1 cellular context compared by ENCODE assay signal in the genomic region with DNA sequence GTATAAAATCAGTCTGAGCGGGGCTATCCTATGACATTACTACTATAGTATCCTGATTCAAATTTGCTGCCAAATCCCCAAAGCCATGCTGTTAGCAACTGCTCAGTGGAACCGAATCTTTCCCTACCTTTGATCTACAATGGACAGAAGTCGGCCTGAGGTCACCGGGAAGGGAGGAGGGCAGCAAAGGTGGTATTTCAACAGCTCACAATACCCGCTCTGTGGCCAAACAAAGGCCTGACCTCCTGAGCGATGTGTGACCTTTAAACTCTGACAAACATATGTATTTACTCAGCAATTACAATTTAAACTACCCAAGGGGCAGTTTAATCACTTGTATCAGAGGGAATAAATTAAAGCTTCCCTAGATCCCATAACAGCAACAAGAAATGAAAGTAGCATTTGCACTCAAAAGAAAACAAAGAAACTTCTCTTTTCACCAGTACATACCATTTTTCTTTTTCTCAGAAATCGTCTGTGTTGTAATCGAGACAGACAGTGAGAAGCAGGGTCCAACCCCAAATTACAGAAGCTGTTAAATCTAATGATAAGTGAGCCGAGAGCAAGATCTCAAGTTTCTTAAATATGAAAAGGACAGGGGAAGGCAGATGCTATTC.
A peak's percentile ranks its signal among the peaks of the same experiment; 100 is the strongest.
TF ChIP-seq lines count a peak whose summit lies in the region.

No MANE protein-coding gene starts in this region.

TF ChIP-seq in HepG2, 621 proteins besides CTCF, POLR2A, EP300 and RAD21 (continued from another document and continues in another):
- peak; percentile 91 for TF ChIP-seq KDM6A (CRISPR knock-in tag; IDR thresholded peaks at IDR 0.05; ENCODE audit: low read depth)
- TF ChIP-seq, protein P1, sequence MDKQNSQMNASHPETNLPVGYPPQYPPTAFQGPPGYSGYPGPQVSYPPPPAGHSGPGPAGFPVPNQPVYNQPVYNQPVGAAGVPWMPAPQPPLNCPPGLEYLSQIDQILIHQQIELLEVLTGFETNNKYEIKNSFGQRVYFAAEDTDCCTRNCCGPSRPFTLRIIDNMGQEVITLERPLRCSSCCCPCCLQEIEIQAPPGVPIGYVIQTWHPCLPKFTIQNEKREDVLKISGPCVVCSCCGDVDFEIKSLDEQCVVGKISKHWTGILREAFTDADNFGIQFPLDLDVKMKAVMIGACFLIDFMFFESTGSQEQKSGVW (CRISPR knock-in tag; IDR thresholded peaks at IDR 0.05; ENCODE audit: borderline replicate concordance): no peak
- TF ChIP-seq, protein P2, sequence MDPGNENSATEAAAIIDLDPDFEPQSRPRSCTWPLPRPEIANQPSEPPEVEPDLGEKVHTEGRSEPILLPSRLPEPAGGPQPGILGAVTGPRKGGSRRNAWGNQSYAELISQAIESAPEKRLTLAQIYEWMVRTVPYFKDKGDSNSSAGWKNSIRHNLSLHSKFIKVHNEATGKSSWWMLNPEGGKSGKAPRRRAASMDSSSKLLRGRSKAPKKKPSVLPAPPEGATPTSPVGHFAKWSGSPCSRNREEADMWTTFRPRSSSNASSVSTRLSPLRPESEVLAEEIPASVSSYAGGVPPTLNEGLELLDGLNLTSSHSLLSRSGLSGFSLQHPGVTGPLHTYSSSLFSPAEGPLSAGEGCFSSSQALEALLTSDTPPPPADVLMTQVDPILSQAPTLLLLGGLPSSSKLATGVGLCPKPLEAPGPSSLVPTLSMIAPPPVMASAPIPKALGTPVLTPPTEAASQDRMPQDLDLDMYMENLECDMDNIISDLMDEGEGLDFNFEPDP (CRISPR knock-in tag; conservative IDR thresholded peaks at IDR 0.05): no peak
- TF ChIP-seq CENPBD1 (CRISPR knock-in tag; IDR thresholded peaks at IDR 0.05; ENCODE audit: borderline replicate concordance, low read depth): no peak
- no peak for TF ChIP-seq ZNF570 (CRISPR knock-in tag; IDR thresholded peaks at IDR 0.05; ENCODE audit: borderline replicate concordance)
- TF ChIP-seq ZMYM4 (CRISPR knock-in tag; IDR thresholded peaks at IDR 0.05): peak; percentile 78
- no peak for TF ChIP-seq NBN (conservative IDR thresholded peaks at IDR 0.05)
- TF ChIP-seq CEBPB (IDR thresholded peaks at IDR 0.05; ENCODE audit: borderline replicate concordance, low read depth, low read length): peak; percentile 78
- peak; percentile 87 for TF ChIP-seq TEAD3 (CRISPR knock-in tag; optimal IDR thresholded peaks at IDR 0.05; ENCODE audit: borderline replicate concordance)
- TF ChIP-seq RARA (CRISPR knock-in tag; IDR thresholded peaks at IDR 0.05): peak; percentile 99
- TF ChIP-seq ZNF883 (CRISPR knock-in tag; IDR thresholded peaks at IDR 0.05; ENCODE audit: not compliant biosample characterization): no peak
- no peak for TF ChIP-seq ZNF136 (CRISPR knock-in tag; IDR thresholded peaks at IDR 0.05; ENCODE audit: low read depth)
- TF ChIP-seq TBX3 (IDR thresholded peaks at IDR 0.05; ENCODE audit: borderline replicate concordance): peak; percentile 75; the same call in 1 of the 2 replicates
- peak; percentile 94 for TF ChIP-seq ZBTB10 (CRISPR knock-in tag; IDR thresholded peaks at IDR 0.05; ENCODE audit: borderline replicate concordance)
- TF ChIP-seq TARDBP (CRISPR knock-in tag; IDR thresholded peaks at IDR 0.05): peak; percentile 60
- 0 out of 2 replicates have a peak, but pooled peaks have one; percentile 38 for TF ChIP-seq ZBTB3 (CRISPR knock-in tag; IDR thresholded peaks at IDR 0.05; ENCODE audit: borderline replicate concordance, low read depth)
- TF ChIP-seq HOXA9 (CRISPR knock-in tag; IDR thresholded peaks at IDR 0.05; ENCODE audit: borderline replicate concordance): no peak
- 0 out of 2 replicates have a peak, but pooled peaks have one; percentile 44 for TF ChIP-seq SMAD3 (CRISPR knock-in tag; IDR thresholded peaks at IDR 0.05)
- no peak for TF ChIP-seq WIZ (CRISPR knock-in tag; IDR thresholded peaks at IDR 0.05)
- peak; percentile 47; the same call in 1 of the 2 replicates for TF ChIP-seq REPIN1 (CRISPR knock-in tag; IDR thresholded peaks at IDR 0.05; ENCODE audit: borderline replicate concordance, low read depth)
- peak; percentile 65; the same call in 1 of the 2 replicates for TF ChIP-seq GFI1 (CRISPR knock-in tag; IDR thresholded peaks at IDR 0.05; ENCODE audit: borderline replicate concordance)
- peak; percentile 87 for TF ChIP-seq HMG20B (CRISPR knock-in tag; conservative IDR thresholded peaks at IDR 0.05)
- no peak for TF ChIP-seq GTF3A (CRISPR knock-in tag; conservative IDR thresholded peaks at IDR 0.05)
- no peak for TF ChIP-seq ZNF276 (CRISPR knock-in tag; IDR thresholded peaks at IDR 0.05; ENCODE audit: low read depth)
- TF ChIP-seq ZNF451 (CRISPR knock-in tag; IDR thresholded peaks at IDR 0.05): no peak
- TF ChIP-seq TBP (CRISPR knock-in tag; IDR thresholded peaks at IDR 0.05): no peak
- TF ChIP-seq ZNF558 (CRISPR knock-in tag; IDR thresholded peaks at IDR 0.05; ENCODE audit: borderline replicate concordance): no peak
- TF ChIP-seq ZNF34 (CRISPR knock-in tag; IDR thresholded peaks at IDR 0.05; ENCODE audit: borderline replicate concordance): no peak
- TF ChIP-seq ISL2 (CRISPR knock-in tag; IDR thresholded peaks at IDR 0.05): peak; percentile 92
- TF ChIP-seq KLF6 (CRISPR knock-in tag; IDR thresholded peaks at IDR 0.05): no peak
- TF ChIP-seq GPN1 (CRISPR knock-in tag; IDR thresholded peaks at IDR 0.05; ENCODE audit: borderline replicate concordance): no peak
- peak; percentile 69; the same call in 1 of the 2 replicates for TF ChIP-seq ATF2 (CRISPR knock-in tag; IDR thresholded peaks at IDR 0.05)
- TF ChIP-seq CHCHD3 (CRISPR knock-in tag; IDR thresholded peaks at IDR 0.05): no peak
- peak; percentile 43; the same call in 1 of the 2 replicates for TF ChIP-seq MAX (IDR thresholded peaks at IDR 0.05)
- no peak for TF ChIP-seq ZNF775 (CRISPR knock-in tag; IDR thresholded peaks at IDR 0.05; ENCODE audit: borderline replicate concordance)
- TF ChIP-seq MTA1 (CRISPR knock-in tag; IDR thresholded peaks at IDR 0.05; ENCODE audit: borderline replicate concordance): no peak
- no peak for TF ChIP-seq NFATC3 (CRISPR knock-in tag; IDR thresholded peaks at IDR 0.05)
- TF ChIP-seq KLF13 (CRISPR knock-in tag; IDR thresholded peaks at IDR 0.05): no peak
- TF ChIP-seq REXO4 (CRISPR knock-in tag; IDR thresholded peaks at IDR 0.05; ENCODE audit: borderline replicate concordance): no peak
- TF ChIP-seq, protein P3, sequence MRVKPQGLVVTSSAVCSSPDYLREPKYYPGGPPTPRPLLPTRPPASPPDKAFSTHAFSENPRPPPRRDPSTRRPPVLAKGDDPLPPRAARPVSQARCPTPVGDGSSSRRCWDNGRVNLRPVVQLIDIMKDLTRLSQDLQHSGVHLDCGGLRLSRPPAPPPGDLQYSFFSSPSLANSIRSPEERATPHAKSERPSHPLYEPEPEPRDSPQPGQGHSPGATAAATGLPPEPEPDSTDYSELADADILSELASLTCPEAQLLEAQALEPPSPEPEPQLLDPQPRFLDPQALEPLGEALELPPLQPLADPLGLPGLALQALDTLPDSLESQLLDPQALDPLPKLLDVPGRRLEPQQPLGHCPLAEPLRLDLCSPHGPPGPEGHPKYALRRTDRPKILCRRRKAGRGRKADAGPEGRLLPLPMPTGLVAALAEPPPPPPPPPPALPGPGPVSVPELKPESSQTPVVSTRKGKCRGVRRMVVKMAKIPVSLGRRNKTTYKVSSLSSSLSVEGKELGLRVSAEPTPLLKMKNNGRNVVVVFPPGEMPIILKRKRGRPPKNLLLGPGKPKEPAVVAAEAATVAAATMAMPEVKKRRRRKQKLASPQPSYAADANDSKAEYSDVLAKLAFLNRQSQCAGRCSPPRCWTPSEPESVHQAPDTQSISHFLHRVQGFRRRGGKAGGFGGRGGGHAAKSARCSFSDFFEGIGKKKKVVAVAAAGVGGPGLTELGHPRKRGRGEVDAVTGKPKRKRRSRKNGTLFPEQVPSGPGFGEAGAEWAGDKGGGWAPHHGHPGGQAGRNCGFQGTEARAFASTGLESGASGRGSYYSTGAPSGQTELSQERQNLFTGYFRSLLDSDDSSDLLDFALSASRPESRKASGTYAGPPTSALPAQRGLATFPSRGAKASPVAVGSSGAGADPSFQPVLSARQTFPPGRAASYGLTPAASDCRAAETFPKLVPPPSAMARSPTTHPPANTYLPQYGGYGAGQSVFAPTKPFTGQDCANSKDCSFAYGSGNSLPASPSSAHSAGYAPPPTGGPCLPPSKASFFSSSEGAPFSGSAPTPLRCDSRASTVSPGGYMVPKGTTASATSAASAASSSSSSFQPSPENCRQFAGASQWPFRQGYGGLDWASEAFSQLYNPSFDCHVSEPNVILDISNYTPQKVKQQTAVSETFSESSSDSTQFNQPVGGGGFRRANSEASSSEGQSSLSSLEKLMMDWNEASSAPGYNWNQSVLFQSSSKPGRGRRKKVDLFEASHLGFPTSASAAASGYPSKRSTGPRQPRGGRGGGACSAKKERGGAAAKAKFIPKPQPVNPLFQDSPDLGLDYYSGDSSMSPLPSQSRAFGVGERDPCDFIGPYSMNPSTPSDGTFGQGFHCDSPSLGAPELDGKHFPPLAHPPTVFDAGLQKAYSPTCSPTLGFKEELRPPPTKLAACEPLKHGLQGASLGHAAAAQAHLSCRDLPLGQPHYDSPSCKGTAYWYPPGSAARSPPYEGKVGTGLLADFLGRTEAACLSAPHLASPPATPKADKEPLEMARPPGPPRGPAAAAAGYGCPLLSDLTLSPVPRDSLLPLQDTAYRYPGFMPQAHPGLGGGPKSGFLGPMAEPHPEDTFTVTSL (CRISPR knock-in tag; IDR thresholded peaks at IDR 0.05; ENCODE audit: borderline replicate concordance): peak; percentile 94
- TF ChIP-seq EEA1 (CRISPR knock-in tag; IDR thresholded peaks at IDR 0.05; ENCODE audit: borderline replicate concordance): no peak
- peak; percentile 74; the same call in 1 of the 2 replicates for TF ChIP-seq ZNF205 (CRISPR knock-in tag; IDR thresholded peaks at IDR 0.05)
- TF ChIP-seq TCF7 (IDR thresholded peaks at IDR 0.05; ENCODE audit: low read depth): peak; percentile 95
